In genomic region chrX:112058766-112059165, GRCh38 we compare ENCODE assay signal across 32 cellular contexts. TPM values are rescaled to one million over a fixed set of nuclear protein-coding genes. Genes with fewer than 3 reads are reported as not detected.
"Had no signal": no experiment of that assay in that cellular context is flagged by ENCODE, and none has a peak within 500 bp of the region (broad histone marks: within the 10 kb centered on the region; RNA-seq: fewer than 3 reads in every experiment).

No MANE protein-coding gene starts in this region.

- H3K4me3 Mint-ChIP-seq: immature natural killer cell had no signal

- DNase-seq: dermis blood vessel endothelial cell; dorsolateral prefrontal cortex; effector CD4-positive, alpha-beta T cell; effector memory CD4-positive, alpha-beta T cell; erythroblast; esophagus squamous epithelium; foreskin fibroblast; foreskin melanocyte; gastrocnemius medialis; glutamatergic neuron; head of caudate nucleus; heart right ventricle; hippocampal formation; immature natural killer cell; islet precursor cell; kidney; kidney glomerular epithelial cell; left colon; left ventricle myocardium superior; lower lobe of right lung; midbrain had no signal

- H3K4me1 ChIP-seq: esophagus squamous epithelium, gastrocnemius medialis, heart right ventricle, lower lobe of right lung had no signal

- H3K27ac Mint-ChIP-seq: immature natural killer cell had no signal

- H3K9me3 ChIP-seq: esophagus squamous epithelium, gastrocnemius medialis, heart right ventricle, lower lobe of right lung had no signal

- H3K27me3 ChIP-seq: esophagus squamous epithelium, gastrocnemius medialis had no signal

- H3K36me3 ChIP-seq: esophagus squamous epithelium, gastrocnemius medialis, heart right ventricle, lower lobe of right lung had no signal

- ATAC-seq: esophagus mucosa, gastrocnemius medialis, left colon, left lobe of liver, lower lobe of right lung had no signal

- H3K4me3 ChIP-seq: coronary artery, dorsolateral prefrontal cortex, esophagus squamous epithelium, gastrocnemius medialis, heart right ventricle, lower lobe of right lung had no signal

- H3K27ac ChIP-seq: coronary artery, dorsolateral prefrontal cortex, epithelial cell of prostate, esophagus squamous epithelium, gastrocnemius medialis, heart right ventricle, lower lobe of right lung had no signal

- H3K4me1 Mint-ChIP-seq: immature natural killer cell had no signal

- H3K36me3 Mint-ChIP-seq: immature natural killer cell had no signal

RNA-seq across cellular contexts. Expression of gene TRPC5, which starts 23.8 kb away (rescaled TPM):
- total RNA-seq: dermis blood vessel endothelial cell, esophagus mucosa, esophagus squamous epithelium, gastrocnemius medialis, glomerular endothelial cell, heart right ventricle, kidney, left colon, left ventricle myocardium superior, lower leg skin, lower lobe of right lung, lung microvascular endothelial cell, mesenteric fat pad, mononuclear cell had no signal
- polyA plus RNA-seq: heart right ventricle had no signal

RNA-seq across cellular contexts. Expression of gene RTL4, which starts 24.1 kb away (rescaled TPM):
- total RNA-seq: cerebellum, dermis blood vessel endothelial cell, esophagus mucosa, esophagus squamous epithelium, gastrocnemius medialis, glomerular endothelial cell, heart right ventricle, kidney, left colon, left ventricle myocardium superior, lower leg skin, lower lobe of right lung, lung microvascular endothelial cell, mesenteric fat pad, mononuclear cell, mucosa of gallbladder had no signal
- polyA plus RNA-seq: heart right ventricle, immature natural killer cell had no signal
